Comparison of ENCODE assay signal across 22 cellular contexts in genomic region chr10:69262249-69262864, GRCh38. TPM values are rescaled to one million over a fixed set of nuclear protein-coding genes. Genes with fewer than 3 reads are reported as not detected.
DNase-seq lines count a peak whose midpoint lies in the region; ATAC-seq and TF ChIP-seq lines count a peak whose summit lies in the region.
"Had no signal": no experiment of that assay in that cellular context is flagged by ENCODE, and none has a peak within 500 bp of the region (broad histone marks: within the 10 kb centered on the region; RNA-seq: fewer than 3 reads in every experiment).

No MANE protein-coding gene starts in this region.

- no peak overlapping the region for H3K4me3 ChIP-seq in ovary
- H3K4me3 ChIP-seq in mesendoderm (ENCODE audit: low read length) = no peak overlapping the region

- H3K4me2 ChIP-seq in mesendoderm (ENCODE audit: low read length) = no peak overlapping the region
- H3K4me2 ChIP-seq: KMS-11 had no signal

- no peaks in the 10 kb centered on the region for H3K36me3 ChIP-seq in ovary
- H3K36me3 ChIP-seq in mesendoderm (ENCODE audit: control insufficient read depth, insufficient read depth, low read length) = no peaks in the 10 kb centered on the region

- H3K9ac ChIP-seq in mesendoderm (ENCODE audit: low read length) = no peak overlapping the region
- H3K9ac ChIP-seq: KMS-11 had no signal

- H3K4me1 ChIP-seq in ovary (ENCODE audit: insufficient read depth) (no peaks in the 10 kb centered on the region), mesendoderm (ENCODE audit: control insufficient read depth, low read depth, low read length) (no peaks in the 10 kb centered on the region)

- no peak overlapping the region for H3K18ac ChIP-seq in mesendoderm (ENCODE audit: low read length)

- H3K79me2 ChIP-seq in mesendoderm (ENCODE audit: control insufficient read depth, insufficient read depth, low read length) = no peaks in the 10 kb centered on the region

- no peaks in the 10 kb centered on the region for H3K36me3 Mint-ChIP-seq in activated T-cell treated with anti-CD3 and anti-CD28 coated beads, Interleukin-2, amount 50 U/mL, for 72 hours (ENCODE audit: insufficient read depth in 2 of 2)
- peaks cover 5% of the 10 kb centered on the region for H3K36me3 Mint-ChIP-seq in T-helper 17 cell (ENCODE audit: low read depth)
- no peaks in the 10 kb centered on the region for H3K36me3 Mint-ChIP-seq in stimulated activated memory B cell treated with anti-CD40 and anti-IgM and Interleukin-4, amounts not matched to agents 10 μg/mL and 1 μg/mL and 100 μg/mL, for 72 hours

- no peak overlapping the region for H2AK5ac ChIP-seq in mesendoderm (ENCODE audit: low read length)

- no peak for TF ChIP-seq CTCF in GM20000 (IDR thresholded peaks at IDR 0.05; ENCODE audit: extremely low read depth, missing control alignments)
- TF ChIP-seq CTCF in ovary (IDR thresholded peaks at IDR 0.05) = no peak
- TF ChIP-seq CTCF in GM10266 (IDR thresholded peaks at IDR 0.05; ENCODE audit: control insufficient read depth, insufficient read depth, low read depth, missing control alignments) = no peak

- no peaks in the 10 kb centered on the region for H3K27me3 Mint-ChIP-seq in activated T-cell treated with anti-CD3 and anti-CD28 coated beads, Interleukin-2, amount 50 U/mL, for 72 hours (ENCODE audit: low read depth)
- H3K27me3 Mint-ChIP-seq in T-helper 17 cell = peaks cover 4% of the 10 kb centered on the region
- H3K27me3 Mint-ChIP-seq in stimulated activated memory B cell treated with anti-CD40 and anti-IgM and Interleukin-4, amounts not matched to agents 10 μg/mL and 1 μg/mL and 100 μg/mL, for 72 hours = no peaks in the 10 kb centered on the region
- H3K27me3 Mint-ChIP-seq: central memory CD8-positive, alpha-beta T cell had no signal

- no peak overlapping the region for H2BK5ac ChIP-seq in mesendoderm (ENCODE audit: low read length)

- intact Hi-C loops in ovary (cut with DNase I) = no loop called here

- peaks cover 19% of the 10 kb centered on the region for H3K4me1 Mint-ChIP-seq in activated T-cell treated with anti-CD3 and anti-CD28 coated beads, Interleukin-2, amount 50 U/mL, for 72 hours (ENCODE audit: low read depth)
- H3K4me1 Mint-ChIP-seq in T-helper 17 cell = peaks cover 14% of the 10 kb centered on the region
- H3K4me1 Mint-ChIP-seq in stimulated activated memory B cell treated with anti-CD40 and anti-IgM and Interleukin-4, amounts not matched to agents 10 μg/mL and 1 μg/mL and 100 μg/mL, for 72 hours = peaks cover 9% of the 10 kb centered on the region
- H3K4me1 Mint-ChIP-seq: activated B cell treated with CpG ODN at 0.5 μM for 24 hours had no signal

- peak overlapping the region; percentile 16 to 61 for H3K4me3 Mint-ChIP-seq in activated T-cell treated with anti-CD3 and anti-CD28 coated beads, Interleukin-2, amount 50 U/mL, for 72 hours
- H3K4me3 Mint-ChIP-seq in T-helper 17 cell = no peak overlapping the region
- H3K4me3 Mint-ChIP-seq in stimulated activated memory B cell treated with anti-CD40 and anti-IgM and Interleukin-4, amounts not matched to agents 10 μg/mL and 1 μg/mL and 100 μg/mL, for 72 hours = no peak overlapping the region
- H3K4me3 Mint-ChIP-seq: activated B cell treated with CpG ODN at 0.5 μM for 24 hours; central memory CD8-positive, alpha-beta T cell had no signal

- no peak for DNase-seq in activated T-cell treated with anti-CD3 and anti-CD28 coated beads, Interleukin-2, amount 50 U/mL, for 72 hours
- DNase-seq in activated T-cell treated with anti-CD3 and anti-CD28 coated beads, Interleukin-2, amount 50 U/mL, for 1 hour = no peak
- DNase-seq in GM20000 (ENCODE audit: low spot score) (peak; percentile 67), T-helper 17 cell (no peak), ovary (no peak), GM10266 (ENCODE audit: extremely low spot score) (no peak), mesendoderm (no peak)
- DNase-seq: ACHN; activated B cell treated with CpG ODN at 0.5 μM for 24 hours; anterior cingulate cortex; DMS153; effector CD4-positive, alpha-beta T cell; NCI-H1048; NCI-H2081 treated with DMSO at 0.1 percent for 48 hours; NCI-H524; Right ventricle myocardium superior; stimulated activated naive CD4-positive, alpha-beta T cell treated with Interleukin-2 at 50 U/mL for 16 hours; trophoblast cell had no signal

- no peak overlapping the region for H2BK15ac ChIP-seq in mesendoderm (replicated peaks; ENCODE audit: low read depth)

- H3K9me3 ChIP-seq in T-helper 17 cell (ENCODE audit: control insufficient read depth, low read length, poor library complexity, severe bottlenecking) (no peaks in the 10 kb centered on the region), ovary (no peaks in the 10 kb centered on the region)

- H4K8ac ChIP-seq in mesendoderm (ENCODE audit: low read depth, low read length) = no peak overlapping the region

- H3K27me3 ChIP-seq in ovary = no peaks in the 10 kb centered on the region
- H3K27me3 ChIP-seq in mesendoderm (ENCODE audit: insufficient read depth, low read length, poor library complexity) = no peaks in the 10 kb centered on the region

- no peak for TF ChIP-seq POLR2A in ovary (IDR thresholded peaks at IDR 0.05)

- H3K79me1 ChIP-seq in mesendoderm (ENCODE audit: low read length) = no peaks in the 10 kb centered on the region

- H2BK120ac ChIP-seq in mesendoderm (ENCODE audit: low read depth, low read length) = no peak overlapping the region

- peak overlapping the region; percentile 58 for H3K27ac Mint-ChIP-seq in activated T-cell treated with anti-CD3 and anti-CD28 coated beads, Interleukin-2, amount 50 U/mL, for 72 hours
- H3K27ac Mint-ChIP-seq in T-helper 17 cell = peak overlapping the region; percentile 62
- peak overlapping the region; percentile 43 for H3K27ac Mint-ChIP-seq in stimulated activated memory B cell treated with anti-CD40 and anti-IgM and Interleukin-4, amounts not matched to agents 10 μg/mL and 1 μg/mL and 100 μg/mL, for 72 hours
- H3K27ac Mint-ChIP-seq: activated B cell treated with CpG ODN at 0.5 μM for 24 hours had no signal

- peak; percentile 91 for ATAC-seq in activated T-cell treated with anti-CD3 and anti-CD28 coated beads, Interleukin-2, amount 50 U/mL, for 72 hours (replicated peaks in 1 of 2)
- no peak for ATAC-seq in T-helper 17 cell
- ATAC-seq in stimulated activated memory B cell treated with anti-CD40 and anti-IgM and Interleukin-4, amounts not matched to agents 10 μg/mL and 1 μg/mL and 100 μg/mL, for 72 hours = no peak
- ATAC-seq: esophagus mucosa had no signal

- H3K9me3 Mint-ChIP-seq in activated T-cell treated with anti-CD3 and anti-CD28 coated beads, Interleukin-2, amount 50 U/mL, for 72 hours = no peaks in the 10 kb centered on the region
- H3K9me3 Mint-ChIP-seq in stimulated activated memory B cell treated with anti-CD40 and anti-IgM and Interleukin-4, amounts not matched to agents 10 μg/mL and 1 μg/mL and 100 μg/mL, for 72 hours = peaks cover 12% of the 10 kb centered on the region
- H3K9me3 Mint-ChIP-seq: central memory CD8-positive, alpha-beta T cell had no signal

- H3K4ac ChIP-seq in mesendoderm (ENCODE audit: low read depth, low read length) = no peak overlapping the region

- no peak overlapping the region for H4K5ac ChIP-seq in mesendoderm (ENCODE audit: low read length)

- H3K27ac ChIP-seq in ovary (no peak overlapping the region), mesendoderm (ENCODE audit: low read depth, low read length) (no peak overlapping the region)
- H3K27ac ChIP-seq: KMS-11 had no signal

- WGBS in ovary, 3 donors = 75 to 76% (median 76%) methylated on average over 4 of the region's 4 CpGs
- no CpG with 5 or more reads among the region's 4 CpGs for WGBS in mesendoderm (ENCODE audit: extremely low coverage, insufficient coverage, low lambda C conversion rate)

- H3K23ac ChIP-seq in mesendoderm (ENCODE audit: low read length) = no peak overlapping the region

- H3K56ac ChIP-seq in mesendoderm (ENCODE audit: low read length) = no peak overlapping the region

- no peak for TF ChIP-seq EP300 in ovary (IDR thresholded peaks at IDR 0.05)

RNA-seq across cellular contexts. Expression of gene HK1, which starts 15.9 kb away (rescaled TPM):
- 100 to 1,000 TPM; 143 to 149 TPM for total RNA-seq in activated T-cell treated with anti-CD3 and anti-CD28 coated beads, Interleukin-2, amount 50 U/mL, for 72 hours
- total RNA-seq in T-helper 17 cell (100 to 1,000 TPM in 1 of 2 donors, 10 to 100 TPM in 1; 91.0 to 104 TPM), ovary (10 to 100 TPM; 12.8 to 40.2 (median 35.8) TPM)
- 10 to 100 TPM; 19.9 to 63.1 TPM for polyA plus RNA-seq in ovary
- 114 TPM for polyA plus RNA-seq in mesendoderm (2013, experiment 1 of 2)
- polyA plus RNA-seq in mesendoderm (2013, experiment 2 of 2) = 114 TPM

RNA-seq across cellular contexts. Expression of gene HKDC1, which starts 42.2 kb away (rescaled TPM):
- total RNA-seq in activated T-cell treated with anti-CD3 and anti-CD28 coated beads, Interleukin-2, amount 50 U/mL, for 72 hours = 1 to 10 TPM in 1 of 2 donors, under 1 TPM in 1; 0.62 to 1.6 TPM
- 1 to 10 TPM; 1.7 to 8.2 TPM for total RNA-seq in T-helper 17 cell
- total RNA-seq in ovary = 1 to 10 TPM in 2 of 7 donors, under 1 TPM in 3, not detected in 2; 0.83 to 6.4 (median 0.94) TPM
- polyA plus RNA-seq in ovary = 1 to 10 TPM in 1 of 2 donors, under 1 TPM in 1; 0.01 to 1.1 TPM
- polyA plus RNA-seq in mesendoderm (2013, experiment 1 of 2) = 0.28 TPM
- polyA plus RNA-seq in mesendoderm (2013, experiment 2 of 2) = 0.31 TPM
- total RNA-seq: activated B cell treated with CpG ODN at 0.5 μM for 24 hours, Right ventricle myocardium superior had no signal

Comparison
In these comparisons a context has a peak if more than half of its experiments do, and no peak if none do; other contexts are left out.
1. ATAC-seq: peak in activated T-cell treated with anti-CD3 and anti-CD28 coated beads, Interleukin-2, amount 50 U/mL, for 72 hours (2 of 2); none in T-helper 17 cell (single experiment) and stimulated activated memory B cell treated with anti-CD40 and anti-IgM and Interleukin-4, amounts not matched to agents 10 μg/mL and 1 μg/mL and 100 μg/mL, for 72 hours (single experiment).
2. H3K4me3 Mint-ChIP-seq: peak in activated T-cell treated with anti-CD3 and anti-CD28 coated beads, Interleukin-2, amount 50 U/mL, for 72 hours (2 of 2); none in T-helper 17 cell (single experiment) and stimulated activated memory B cell treated with anti-CD40 and anti-IgM and Interleukin-4, amounts not matched to agents 10 μg/mL and 1 μg/mL and 100 μg/mL, for 72 hours (single experiment).
3. Peak in every context shown above with its lines, with median percentiles within 50 percentile points of each other: H3K27ac Mint-ChIP-seq.